9 cellular contexts compared by ENCODE assay signal in the genomic region with DNA sequence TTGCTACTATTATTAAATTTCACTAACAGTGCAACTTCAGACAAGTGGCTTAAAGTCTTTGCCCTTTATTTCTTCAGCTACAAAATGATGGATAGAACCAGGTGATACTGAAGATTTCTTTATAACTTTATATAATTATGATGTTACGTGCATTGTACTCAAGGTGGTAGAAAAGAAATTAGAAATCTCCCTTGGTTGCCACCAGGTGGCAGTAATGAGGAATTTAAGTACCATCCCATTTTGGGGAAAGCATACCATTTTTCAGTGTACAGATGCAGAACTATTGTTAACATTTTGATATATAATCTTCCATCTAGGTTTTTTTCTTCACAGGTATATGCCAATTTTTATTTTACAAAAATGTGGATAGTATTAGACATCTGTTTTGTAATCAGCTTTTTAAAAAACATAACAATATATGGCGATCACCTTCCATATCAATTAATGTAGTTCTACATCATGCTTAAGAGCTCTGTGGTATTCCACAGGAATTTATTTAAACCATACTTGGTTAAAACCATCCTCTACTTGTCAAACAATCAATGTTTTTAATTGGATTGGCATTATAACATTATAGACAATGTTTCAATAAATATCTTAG. TPM values are rescaled to one million over a fixed set of nuclear protein-coding genes. Genes with fewer than 3 reads are reported as not detected.
DNase-seq lines count a peak whose midpoint lies in the region; ATAC-seq, FAIRE-seq and TF ChIP-seq lines count a peak whose summit lies in the region.
"Had no signal": no experiment of that assay in that cellular context is flagged by ENCODE, and none has a peak within 500 bp of the region (broad histone marks: within the 10 kb centered on the region; RNA-seq: fewer than 3 reads in every experiment).

No MANE protein-coding gene starts in this region.

- H3K4me1 ChIP-seq in pancreas, result no peaks in the 10 kb centered on the region

- DNase-seq in NCI-H1105 treated with DMSO at 0.1 percent for 48 hours (lab: John Stamatoyannopoulos, UW), result peak; percentile 30
- DNase-seq in NCI-H1105 (lab: John Stamatoyannopoulos, UW), result no peak
- peak; percentile 39 for DNase-seq in HEK293T (ENCODE audit: extremely low spot score)
- DNase-seq in SK-N-MC (ENCODE audit: low read depth, low spot score), result peak; percentile 52
- peak; percentile 67 for DNase-seq in fibroblast of mammary gland (ENCODE audit: low read depth)
- DNase-seq in pancreas, result no peak
- no peak for DNase-seq in HK-2 (ENCODE audit: unreplicated experiment)

- CTCF ChIA-PET in HEK293T (lab: Yijun Ruan, JAX), result interaction anchor here (0.5 to 0.9 kb wide), 5 partner anchors 10 to 393 kb away, joined by 3 to 5 read pairs (median 4); no protein-coding TSS in a partner anchor

- H3K9ac ChIP-seq in SK-N-MC (ENCODE audit: insufficient read length), result no peak overlapping the region
- H3K9ac ChIP-seq: BLaER1 treated with 17β-estradiol and CSF1 and Interleukin-3, amounts not matched to agents 10 nM and 100 nM had no signal

- H3K4me3 ChIP-seq in SK-N-MC (no peak overlapping the region), fibroblast of mammary gland (ENCODE audit: control insufficient read depth, low read depth, low read length) (no peak overlapping the region), pancreas (no peak overlapping the region)
- H3K4me3 ChIP-seq: BLaER1 treated with 17β-estradiol and CSF1 and Interleukin-3, amounts not matched to agents 10 nM and 100 nM had no signal

- H3K9me3 ChIP-seq in SK-N-MC (ENCODE audit: low read depth, low read length) (no peaks in the 10 kb centered on the region), pancreas (no peaks in the 10 kb centered on the region)

- no peaks in the 10 kb centered on the region for H3K27me3 ChIP-seq in pancreas
- H3K27me3 ChIP-seq: BLaER1 treated with 17β-estradiol and CSF1 and Interleukin-3, amounts not matched to agents 10 nM and 100 nM had no signal

- H3K27ac ChIP-seq in SK-N-MC (no peak overlapping the region), pancreas (no peak overlapping the region)

- intact Hi-C loops in pancreas (cut with DNase I), result no loop called here

- peak; percentile 96 for FAIRE-seq in pancreas (lab: Jason Lieb, UNC)

- peaks cover 8% of the 10 kb centered on the region for H3K36me3 ChIP-seq in SK-N-MC (ENCODE audit: insufficient read depth, low read length)
- H3K36me3 ChIP-seq in pancreas, result no peaks in the 10 kb centered on the region

- POLR2A ChIA-PET in HEK293T (lab: Yijun Ruan, JAX), result no interaction called here

- 80 to 84% methylated on average over 2 of the region's 2 CpGs for WGBS in pancreas, 2 donors

- TF ChIP-seq CTCF in fibroblast of mammary gland (conservative IDR thresholded peaks at IDR 0.05; ENCODE audit: control insufficient read depth, insufficient read depth, low read depth, low read length) (peak; percentile 72), pancreas (IDR thresholded peaks at IDR 0.05) (peak; percentile 44 to 58 (median 48))

- ATAC-seq in pancreas (peak; percentile 58 to 71 (median 66)), HG03196 (IDR thresholded peaks at IDR 0.05; ENCODE audit: unreplicated experiment) (no peak)

TF ChIP-seq in HEK293T, 16 proteins besides CTCF, POLR2A, EP300 and RAD21:
- TF ChIP-seq LEF1 (IDR thresholded peaks at IDR 0.05; ENCODE audit: borderline replicate concordance), result no peak
- no peak for TF ChIP-seq L3MBTL2 (conservative IDR thresholded peaks at IDR 0.05)
- no peak for TF ChIP-seq FOXA1 (IDR thresholded peaks at IDR 0.05)
- TF ChIP-seq ZNF384 (IDR thresholded peaks at IDR 0.05), result no peak
- no peak for TF ChIP-seq FOXK2 (IDR thresholded peaks at IDR 0.05)
- TF ChIP-seq BHLHE40 (IDR thresholded peaks at IDR 0.05; ENCODE audit: borderline replicate concordance), result no peak
- TF ChIP-seq ARNT (IDR thresholded peaks at IDR 0.05), result no peak
- TF ChIP-seq FOXM1 (IDR thresholded peaks at IDR 0.05; ENCODE audit: borderline replicate concordance), result no peak
- TF ChIP-seq SP1 (IDR thresholded peaks at IDR 0.05), result no peak
- no peak for TF ChIP-seq NFRKB (IDR thresholded peaks at IDR 0.05)
- TF ChIP-seq HDGF (IDR thresholded peaks at IDR 0.05; ENCODE audit: borderline replicate concordance), result no peak
- no peak for TF ChIP-seq ELF4 (IDR thresholded peaks at IDR 0.05)
- TF ChIP-seq SUZ12 (IDR thresholded peaks at IDR 0.05), result no peak
- TF ChIP-seq, protein P1, sequence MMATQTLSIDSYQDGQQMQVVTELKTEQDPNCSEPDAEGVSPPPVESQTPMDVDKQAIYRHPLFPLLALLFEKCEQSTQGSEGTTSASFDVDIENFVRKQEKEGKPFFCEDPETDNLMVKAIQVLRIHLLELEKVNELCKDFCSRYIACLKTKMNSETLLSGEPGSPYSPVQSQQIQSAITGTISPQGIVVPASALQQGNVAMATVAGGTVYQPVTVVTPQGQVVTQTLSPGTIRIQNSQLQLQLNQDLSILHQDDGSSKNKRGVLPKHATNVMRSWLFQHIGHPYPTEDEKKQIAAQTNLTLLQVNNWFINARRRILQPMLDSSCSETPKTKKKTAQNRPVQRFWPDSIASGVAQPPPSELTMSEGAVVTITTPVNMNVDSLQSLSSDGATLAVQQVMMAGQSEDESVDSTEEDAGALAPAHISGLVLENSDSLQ (IDR thresholded peaks at IDR 0.05), result no peak
- TF ChIP-seq TARDBP (IDR thresholded peaks at IDR 0.05), result no peak
- no peak for TF ChIP-seq CTBP1 (IDR thresholded peaks at IDR 0.05; ENCODE audit: borderline replicate concordance)
TF ChIP-seq in HEK293T: peak in this region for 0.

RNA-seq across cellular contexts. Expression of a gene that starts 37.7 kb away (rescaled TPM):
- total RNA-seq in pancreas, result 1 to 10 TPM; 4.0 to 7.5 (median 4.7) TPM
- 1 to 10 TPM; 2.4 to 5.0 TPM for polyA plus RNA-seq in pancreas

Comparison
In these comparisons a context has a peak if more than half of its experiments do, and no peak if none do; other contexts are left out.
1. DNase-seq: peak in NCI-H1105 treated with DMSO at 0.1 percent for 48 hours (single experiment), HEK293T (single experiment), SK-N-MC (single experiment) and fibroblast of mammary gland (single experiment); none in NCI-H1105 (single experiment), pancreas (0 of 6) and HK-2 (single experiment).